Comparison of ENCODE assay signal across 8 cellular contexts in genomic region chr16:26510924-26511323, GRCh38.
"Had no signal": no experiment of that assay in that cellular context is flagged by ENCODE, and none has a peak within 500 bp of the region (broad histone marks: within the 10 kb centered on the region; RNA-seq: fewer than 3 reads in every experiment).

No MANE protein-coding gene starts in this region.

- FAIRE-seq: HTR-8/SVneo had no signal

- H3K9me3 ChIP-seq: HAP-1 had no signal

- H3K4me3 ChIP-seq: GM23248, HAP-1 had no signal

- H3K9ac ChIP-seq: GM23248 had no signal

- H3K27ac ChIP-seq: GM23248 had no signal

- DNase-seq: GM23248, GOT3, H7, HFFc6, KG1 had no signal

- H2AFZ ChIP-seq: GM23248 had no signal

- H3K36me3 ChIP-seq: HAP-1 had no signal

- H3K4me1 ChIP-seq: HAP-1 had no signal

- ATAC-seq: HCT116 had no signal
